Comparison of ENCODE assay signal across 1 cellular context in the genomic region with DNA sequence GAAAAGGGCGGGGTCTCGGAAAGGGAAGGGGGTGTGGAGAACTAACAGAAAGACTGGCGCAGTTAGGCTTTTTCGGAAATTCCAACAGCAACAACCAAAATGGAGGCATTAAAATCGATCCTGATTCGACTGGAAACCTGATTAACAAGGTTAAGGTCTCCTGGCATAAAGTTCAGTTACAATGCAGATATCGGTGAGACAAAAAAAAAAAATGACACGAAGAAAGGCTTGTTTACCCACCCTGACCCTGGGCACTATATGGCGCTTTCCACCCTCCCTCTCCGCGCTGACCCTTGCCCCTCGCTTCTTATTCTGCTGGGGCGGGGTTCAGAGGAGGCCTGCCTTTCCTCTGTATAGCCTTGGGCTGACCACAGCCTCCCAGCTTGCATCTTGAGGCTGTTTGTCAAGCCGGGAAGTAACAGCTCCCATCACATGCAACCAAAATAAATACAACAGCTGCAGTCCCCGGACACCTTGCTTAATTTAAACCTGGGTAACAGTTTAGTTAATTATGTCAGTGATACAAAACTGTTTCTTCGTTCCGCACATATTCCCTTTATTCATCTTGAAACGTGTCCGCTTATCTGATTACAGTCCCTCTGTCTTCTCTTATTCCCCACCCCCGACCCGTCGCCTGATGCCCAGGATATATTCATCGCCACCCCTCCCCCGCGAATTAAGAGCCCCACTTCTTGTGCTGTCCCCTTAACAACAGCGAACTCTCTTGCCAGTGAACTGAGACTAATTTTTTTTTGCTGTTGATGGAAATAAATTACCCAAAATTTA.
TF ChIP-seq lines count a peak whose summit lies in the region.

No MANE protein-coding gene starts in this region.

TF ChIP-seq in K562, 482 proteins besides CTCF, POLR2A, EP300 and RAD21 (continued from another document and continues in another):
- TF ChIP-seq, protein P1, sequence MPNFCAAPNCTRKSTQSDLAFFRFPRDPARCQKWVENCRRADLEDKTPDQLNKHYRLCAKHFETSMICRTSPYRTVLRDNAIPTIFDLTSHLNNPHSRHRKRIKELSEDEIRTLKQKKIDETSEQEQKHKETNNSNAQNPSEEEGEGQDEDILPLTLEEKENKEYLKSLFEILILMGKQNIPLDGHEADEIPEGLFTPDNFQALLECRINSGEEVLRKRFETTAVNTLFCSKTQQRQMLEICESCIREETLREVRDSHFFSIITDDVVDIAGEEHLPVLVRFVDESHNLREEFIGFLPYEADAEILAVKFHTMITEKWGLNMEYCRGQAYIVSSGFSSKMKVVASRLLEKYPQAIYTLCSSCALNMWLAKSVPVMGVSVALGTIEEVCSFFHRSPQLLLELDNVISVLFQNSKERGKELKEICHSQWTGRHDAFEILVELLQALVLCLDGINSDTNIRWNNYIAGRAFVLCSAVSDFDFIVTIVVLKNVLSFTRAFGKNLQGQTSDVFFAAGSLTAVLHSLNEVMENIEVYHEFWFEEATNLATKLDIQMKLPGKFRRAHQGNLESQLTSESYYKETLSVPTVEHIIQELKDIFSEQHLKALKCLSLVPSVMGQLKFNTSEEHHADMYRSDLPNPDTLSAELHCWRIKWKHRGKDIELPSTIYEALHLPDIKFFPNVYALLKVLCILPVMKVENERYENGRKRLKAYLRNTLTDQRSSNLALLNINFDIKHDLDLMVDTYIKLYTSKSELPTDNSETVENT (CRISPR knock-in tag; IDR thresholded peaks at IDR 0.05): no peak
- TF ChIP-seq ZNF408 (CRISPR knock-in tag; IDR thresholded peaks at IDR 0.05; ENCODE audit: low read depth) (no peak), STAT5B (CRISPR knock-in tag; IDR thresholded peaks at IDR 0.05) (no peak), GTF2F1 (IDR thresholded peaks at IDR 0.05; ENCODE audit: low read depth, low read length) (no peak), ARNT (IDR thresholded peaks at IDR 0.05) (peak; percentile 54 to 87; a peak in 1 of 4 replicates), ZFX (CRISPR knock-in tag; IDR thresholded peaks at IDR 0.05) (peak; percentile 53), ID3 (CRISPR knock-in tag; IDR thresholded peaks at IDR 0.05) (no peak), ID3 (tag; IDR thresholded peaks at IDR 0.05) (peak; percentile 78), SAFB2 (IDR thresholded peaks at IDR 0.05; ENCODE audit: borderline replicate concordance, low read depth, low read length, severe bottlenecking) (no peak), ILK (tag; IDR thresholded peaks at IDR 0.05; ENCODE audit: borderline replicate concordance, low read depth) (no peak), SOX6 (IDR thresholded peaks at IDR 0.05) (peak; percentile 53), ZNF507 (tag; conservative IDR thresholded peaks at IDR 0.05) (no peak), SUPT5H (IDR thresholded peaks at IDR 0.05) (peak; percentile 82), NFRKB (IDR thresholded peaks at IDR 0.05; ENCODE audit: low read depth) (peak; percentile 96), ZNF717 (CRISPR knock-in tag; IDR thresholded peaks at IDR 0.05) (no peak), HMG20B (CRISPR knock-in tag; IDR thresholded peaks at IDR 0.05) (no peak), GATAD2B (IDR thresholded peaks at IDR 0.05; ENCODE audit: borderline replicate concordance) (no peak), ZNF24 (IDR thresholded peaks at IDR 0.05) (no peak), ZNF778 (CRISPR knock-in tag; IDR thresholded peaks at IDR 0.05) (no peak), ZNF699 (CRISPR knock-in tag; IDR thresholded peaks at IDR 0.05; ENCODE audit: insufficient replicate concordance) (no peak), MTA3 (IDR thresholded peaks at IDR 0.05; ENCODE audit: borderline replicate concordance) (peak; percentile 67; the same call in 1 of the 2 replicates), PURB (CRISPR knock-in tag; IDR thresholded peaks at IDR 0.05; ENCODE audit: low read depth) (no peak), KLF6 (CRISPR knock-in tag; IDR thresholded peaks at IDR 0.05; ENCODE audit: borderline replicate concordance) (no peak), TAF9B (IDR thresholded peaks at IDR 0.05; ENCODE audit: partially characterized antibody) (peak; percentile 52), TEAD2 (tag; IDR thresholded peaks at IDR 0.05) (no peak), ZBTB1 (CRISPR knock-in tag; IDR thresholded peaks at IDR 0.05; ENCODE audit: borderline replicate concordance, low read depth) (no peak), KHSRP (IDR thresholded peaks at IDR 0.05) (no peak), ZNF830 (CRISPR knock-in tag; IDR thresholded peaks at IDR 0.05) (no peak), PHB (CRISPR knock-in tag; IDR thresholded peaks at IDR 0.05) (no peak)
- TF ChIP-seq, protein P2, sequence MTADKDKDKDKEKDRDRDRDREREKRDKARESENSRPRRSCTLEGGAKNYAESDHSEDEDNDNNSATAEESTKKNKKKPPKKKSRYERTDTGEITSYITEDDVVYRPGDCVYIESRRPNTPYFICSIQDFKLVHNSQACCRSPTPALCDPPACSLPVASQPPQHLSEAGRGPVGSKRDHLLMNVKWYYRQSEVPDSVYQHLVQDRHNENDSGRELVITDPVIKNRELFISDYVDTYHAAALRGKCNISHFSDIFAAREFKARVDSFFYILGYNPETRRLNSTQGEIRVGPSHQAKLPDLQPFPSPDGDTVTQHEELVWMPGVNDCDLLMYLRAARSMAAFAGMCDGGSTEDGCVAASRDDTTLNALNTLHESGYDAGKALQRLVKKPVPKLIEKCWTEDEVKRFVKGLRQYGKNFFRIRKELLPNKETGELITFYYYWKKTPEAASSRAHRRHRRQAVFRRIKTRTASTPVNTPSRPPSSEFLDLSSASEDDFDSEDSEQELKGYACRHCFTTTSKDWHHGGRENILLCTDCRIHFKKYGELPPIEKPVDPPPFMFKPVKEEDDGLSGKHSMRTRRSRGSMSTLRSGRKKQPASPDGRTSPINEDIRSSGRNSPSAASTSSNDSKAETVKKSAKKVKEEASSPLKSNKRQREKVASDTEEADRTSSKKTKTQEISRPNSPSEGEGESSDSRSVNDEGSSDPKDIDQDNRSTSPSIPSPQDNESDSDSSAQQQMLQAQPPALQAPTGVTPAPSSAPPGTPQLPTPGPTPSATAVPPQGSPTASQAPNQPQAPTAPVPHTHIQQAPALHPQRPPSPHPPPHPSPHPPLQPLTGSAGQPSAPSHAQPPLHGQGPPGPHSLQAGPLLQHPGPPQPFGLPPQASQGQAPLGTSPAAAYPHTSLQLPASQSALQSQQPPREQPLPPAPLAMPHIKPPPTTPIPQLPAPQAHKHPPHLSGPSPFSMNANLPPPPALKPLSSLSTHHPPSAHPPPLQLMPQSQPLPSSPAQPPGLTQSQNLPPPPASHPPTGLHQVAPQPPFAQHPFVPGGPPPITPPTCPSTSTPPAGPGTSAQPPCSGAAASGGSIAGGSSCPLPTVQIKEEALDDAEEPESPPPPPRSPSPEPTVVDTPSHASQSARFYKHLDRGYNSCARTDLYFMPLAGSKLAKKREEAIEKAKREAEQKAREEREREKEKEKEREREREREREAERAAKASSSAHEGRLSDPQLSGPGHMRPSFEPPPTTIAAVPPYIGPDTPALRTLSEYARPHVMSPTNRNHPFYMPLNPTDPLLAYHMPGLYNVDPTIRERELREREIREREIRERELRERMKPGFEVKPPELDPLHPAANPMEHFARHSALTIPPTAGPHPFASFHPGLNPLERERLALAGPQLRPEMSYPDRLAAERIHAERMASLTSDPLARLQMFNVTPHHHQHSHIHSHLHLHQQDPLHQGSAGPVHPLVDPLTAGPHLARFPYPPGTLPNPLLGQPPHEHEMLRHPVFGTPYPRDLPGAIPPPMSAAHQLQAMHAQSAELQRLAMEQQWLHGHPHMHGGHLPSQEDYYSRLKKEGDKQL (CRISPR knock-in tag; IDR thresholded peaks at IDR 0.05; ENCODE audit: borderline replicate concordance): no peak
- TF ChIP-seq, protein P3, sequence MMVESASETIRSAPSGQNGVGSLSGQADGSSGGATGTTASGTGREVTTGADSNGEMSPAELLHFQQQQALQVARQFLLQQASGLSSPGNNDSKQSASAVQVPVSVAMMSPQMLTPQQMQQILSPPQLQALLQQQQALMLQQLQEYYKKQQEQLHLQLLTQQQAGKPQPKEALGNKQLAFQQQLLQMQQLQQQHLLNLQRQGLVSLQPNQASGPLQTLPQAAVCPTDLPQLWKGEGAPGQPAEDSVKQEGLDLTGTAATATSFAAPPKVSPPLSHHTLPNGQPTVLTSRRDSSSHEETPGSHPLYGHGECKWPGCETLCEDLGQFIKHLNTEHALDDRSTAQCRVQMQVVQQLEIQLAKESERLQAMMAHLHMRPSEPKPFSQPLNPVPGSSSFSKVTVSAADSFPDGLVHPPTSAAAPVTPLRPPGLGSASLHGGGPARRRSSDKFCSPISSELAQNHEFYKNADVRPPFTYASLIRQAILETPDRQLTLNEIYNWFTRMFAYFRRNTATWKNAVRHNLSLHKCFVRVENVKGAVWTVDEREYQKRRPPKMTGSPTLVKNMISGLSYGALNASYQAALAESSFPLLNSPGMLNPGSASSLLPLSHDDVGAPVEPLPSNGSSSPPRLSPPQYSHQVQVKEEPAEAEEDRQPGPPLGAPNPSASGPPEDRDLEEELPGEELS (CRISPR knock-in tag; IDR thresholded peaks at IDR 0.05; ENCODE audit: borderline replicate concordance): no peak
- TF ChIP-seq, protein P4, sequence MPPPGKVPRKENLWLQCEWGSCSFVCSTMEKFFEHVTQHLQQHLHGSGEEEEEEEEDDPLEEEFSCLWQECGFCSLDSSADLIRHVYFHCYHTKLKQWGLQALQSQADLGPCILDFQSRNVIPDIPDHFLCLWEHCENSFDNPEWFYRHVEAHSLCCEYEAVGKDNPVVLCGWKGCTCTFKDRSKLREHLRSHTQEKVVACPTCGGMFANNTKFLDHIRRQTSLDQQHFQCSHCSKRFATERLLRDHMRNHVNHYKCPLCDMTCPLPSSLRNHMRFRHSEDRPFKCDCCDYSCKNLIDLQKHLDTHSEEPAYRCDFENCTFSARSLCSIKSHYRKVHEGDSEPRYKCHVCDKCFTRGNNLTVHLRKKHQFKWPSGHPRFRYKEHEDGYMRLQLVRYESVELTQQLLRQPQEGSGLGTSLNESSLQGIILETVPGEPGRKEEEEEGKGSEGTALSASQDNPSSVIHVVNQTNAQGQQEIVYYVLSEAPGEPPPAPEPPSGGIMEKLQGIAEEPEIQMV (tag; conservative IDR thresholded peaks at IDR 0.05; ENCODE audit: low read depth): no peak
- TF ChIP-seq, protein P5, sequence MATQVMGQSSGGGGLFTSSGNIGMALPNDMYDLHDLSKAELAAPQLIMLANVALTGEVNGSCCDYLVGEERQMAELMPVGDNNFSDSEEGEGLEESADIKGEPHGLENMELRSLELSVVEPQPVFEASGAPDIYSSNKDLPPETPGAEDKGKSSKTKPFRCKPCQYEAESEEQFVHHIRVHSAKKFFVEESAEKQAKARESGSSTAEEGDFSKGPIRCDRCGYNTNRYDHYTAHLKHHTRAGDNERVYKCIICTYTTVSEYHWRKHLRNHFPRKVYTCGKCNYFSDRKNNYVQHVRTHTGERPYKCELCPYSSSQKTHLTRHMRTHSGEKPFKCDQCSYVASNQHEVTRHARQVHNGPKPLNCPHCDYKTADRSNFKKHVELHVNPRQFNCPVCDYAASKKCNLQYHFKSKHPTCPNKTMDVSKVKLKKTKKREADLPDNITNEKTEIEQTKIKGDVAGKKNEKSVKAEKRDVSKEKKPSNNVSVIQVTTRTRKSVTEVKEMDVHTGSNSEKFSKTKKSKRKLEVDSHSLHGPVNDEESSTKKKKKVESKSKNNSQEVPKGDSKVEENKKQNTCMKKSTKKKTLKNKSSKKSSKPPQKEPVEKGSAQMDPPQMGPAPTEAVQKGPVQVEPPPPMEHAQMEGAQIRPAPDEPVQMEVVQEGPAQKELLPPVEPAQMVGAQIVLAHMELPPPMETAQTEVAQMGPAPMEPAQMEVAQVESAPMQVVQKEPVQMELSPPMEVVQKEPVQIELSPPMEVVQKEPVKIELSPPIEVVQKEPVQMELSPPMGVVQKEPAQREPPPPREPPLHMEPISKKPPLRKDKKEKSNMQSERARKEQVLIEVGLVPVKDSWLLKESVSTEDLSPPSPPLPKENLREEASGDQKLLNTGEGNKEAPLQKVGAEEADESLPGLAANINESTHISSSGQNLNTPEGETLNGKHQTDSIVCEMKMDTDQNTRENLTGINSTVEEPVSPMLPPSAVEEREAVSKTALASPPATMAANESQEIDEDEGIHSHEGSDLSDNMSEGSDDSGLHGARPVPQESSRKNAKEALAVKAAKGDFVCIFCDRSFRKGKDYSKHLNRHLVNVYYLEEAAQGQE (CRISPR knock-in tag; IDR thresholded peaks at IDR 0.05; ENCODE audit: low read depth): no peak
- TF ChIP-seq, protein P6, sequence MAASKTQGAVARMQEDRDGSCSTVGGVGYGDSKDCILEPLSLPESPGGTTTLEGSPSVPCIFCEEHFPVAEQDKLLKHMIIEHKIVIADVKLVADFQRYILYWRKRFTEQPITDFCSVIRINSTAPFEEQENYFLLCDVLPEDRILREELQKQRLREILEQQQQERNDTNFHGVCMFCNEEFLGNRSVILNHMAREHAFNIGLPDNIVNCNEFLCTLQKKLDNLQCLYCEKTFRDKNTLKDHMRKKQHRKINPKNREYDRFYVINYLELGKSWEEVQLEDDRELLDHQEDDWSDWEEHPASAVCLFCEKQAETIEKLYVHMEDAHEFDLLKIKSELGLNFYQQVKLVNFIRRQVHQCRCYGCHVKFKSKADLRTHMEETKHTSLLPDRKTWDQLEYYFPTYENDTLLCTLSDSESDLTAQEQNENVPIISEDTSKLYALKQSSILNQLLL (CRISPR knock-in tag; IDR thresholded peaks at IDR 0.05; ENCODE audit: borderline replicate concordance): no peak
- TF ChIP-seq, protein P7, sequence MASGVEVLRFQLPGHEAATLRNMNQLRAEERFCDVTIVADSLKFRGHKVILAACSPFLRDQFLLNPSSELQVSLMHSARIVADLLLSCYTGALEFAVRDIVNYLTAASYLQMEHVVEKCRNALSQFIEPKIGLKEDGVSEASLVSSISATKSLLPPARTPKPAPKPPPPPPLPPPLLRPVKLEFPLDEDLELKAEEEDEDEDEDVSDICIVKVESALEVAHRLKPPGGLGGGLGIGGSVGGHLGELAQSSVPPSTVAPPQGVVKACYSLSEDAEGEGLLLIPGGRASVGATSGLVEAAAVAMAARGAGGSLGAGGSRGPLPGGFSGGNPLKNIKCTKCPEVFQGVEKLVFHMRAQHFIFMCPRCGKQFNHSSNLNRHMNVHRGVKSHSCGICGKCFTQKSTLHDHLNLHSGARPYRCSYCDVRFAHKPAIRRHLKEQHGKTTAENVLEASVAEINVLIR (CRISPR knock-in tag; IDR thresholded peaks at IDR 0.05): no peak
